19 cellular contexts compared by ENCODE assay signal in genomic region chr6:2240961-2241360, GRCh38.
"Had no signal": no experiment of that assay in that cellular context is flagged by ENCODE, and none has a peak within 500 bp of the region (broad histone marks: within the 10 kb centered on the region; RNA-seq: fewer than 3 reads in every experiment).

No MANE protein-coding gene starts in this region.

- H3K4me3 ChIP-seq: MG63, SJCRH30 had no signal

- DNase-seq: KBM-7, MG63, NCI-H1092, NCI-H1105 treated with DMSO at 0.1 percent for 48 hours, NCI-H1417 treated with DMSO at 0.1 percent for 48 hours, NCI-H146, NCI-H1694 treated with DMSO at 0.1 percent for 48 hours, NCI-H2029, NCI-H2081 treated with DMSO at 0.1 percent for 48 hours, NCI-H2171, NCI-H226, NCI-H446, NCI-H510A, NCI-H524 treated with DMSO at 0.1 percent for 48 hours, NCI-H69, NCI-H774, PC-3, SHP77 treated with DMSO at 0.1 percent for 48 hours, SJCRH30 had no signal

- H3K9me3 ChIP-seq: MG63, SJCRH30 had no signal

- H3K36me3 ChIP-seq: MG63, SJCRH30 had no signal

- H3K4me1 ChIP-seq: SJCRH30 had no signal

- H3K27me3 ChIP-seq: MG63, SJCRH30 had no signal

- H3K27ac ChIP-seq: SJCRH30 had no signal
